ENCODE assay signal across 8 cellular contexts in genomic region chr19:10194500-10195198, GRCh38. TPM values are rescaled to one million over a fixed set of nuclear protein-coding genes. Genes with fewer than 3 reads are reported as not detected.
DNase-seq lines count a peak whose midpoint lies in the region; ATAC-seq and TF ChIP-seq lines count a peak whose summit lies in the region.

TSS of gene DNMT1 (minus strand) at chr19:10194953. CDS start at chr19:10194899, 54 bp downstream.

- POLR2A ChIA-PET in A673 (lab: Charles Lee; ENCODE audit: low non-redundant PET): interaction anchor here (0.5 kb wide), 1 partner anchor 347 kb away, joined by 3 read pairs; no protein-coding TSS in a partner anchor

- peak within 1 kb of the TSS; percentile 95 for H3K4me3 ChIP-seq in A673 (ENCODE audit: low read depth, low read length, poor library complexity, severe bottlenecking)
- H3K4me3 ChIP-seq in WERI-Rb-1 (ENCODE audit: low read depth, low read length): peak within 1 kb of the TSS; percentile 91
- H3K4me3 ChIP-seq in breast epithelium: peak within 1 kb of the TSS; percentile 75 to 88 (median 84)
- peak within 1 kb of the TSS; percentile 89 for H3K4me3 ChIP-seq in iPS-20b (ENCODE audit: low read length)
- H3K4me3 ChIP-seq in skin epidermis: peak within 1 kb of the TSS; percentile 68 to 85 (median 78)

- H3K36me3 ChIP-seq in A673 (ENCODE audit: insufficient read depth, low read length, poor library complexity, severe bottlenecking) (peaks cover 28% of the 10 kb centered on the region), WERI-Rb-1 (peaks cover 37% of the 10 kb centered on the region), breast epithelium (no peaks in the 10 kb centered on the region), iPS-20b (ENCODE audit: insufficient read depth, low read depth, low read length) (peaks cover 22% of the 10 kb centered on the region)

- H3K27me3 ChIP-seq in A673 (replicated peaks; ENCODE audit: insufficient read depth, low read depth, low read length, poor library complexity) (no peaks in the 10 kb centered on the region), WERI-Rb-1 (ENCODE audit: insufficient read depth, low read depth, severe bottlenecking) (no peaks in the 10 kb centered on the region), breast epithelium (no peaks in the 10 kb centered on the region), iPS-20b (ENCODE audit: insufficient read depth, low read length) (no peaks in the 10 kb centered on the region)

- no TSS peak for BruUV-seq in A673 (replicated peaks; lab: Mats Ljungman, UMichigan)

- CTCF ChIA-PET in A673 (lab: Charles Lee): interaction anchor here (0.6 to 1.2 kb wide), 2 partner anchors 56 to 381 kb away, joined by 3 read pairs; no protein-coding TSS in a partner anchor

- ATAC-seq in GM18867 (IDR thresholded peaks at IDR 0.05; ENCODE audit: unreplicated experiment) (peak; percentile 83), HG03108 (IDR thresholded peaks at IDR 0.05; ENCODE audit: unreplicated experiment) (peak; percentile 85)

- H3K9ac ChIP-seq in iPS-20b (ENCODE audit: low read depth, low read length): peak within 1 kb of the TSS; percentile 87

- no peak for TF ChIP-seq CTCF in A673 (conservative IDR thresholded peaks at IDR 0.05; ENCODE audit: low read depth, low read length)
- TF ChIP-seq CTCF in WERI-Rb-1 (IDR thresholded peaks at IDR 0.05; ENCODE audit: low read depth, low read length): no peak
- TF ChIP-seq CTCF in breast epithelium (IDR thresholded peaks at IDR 0.05): no peak

- intact Hi-C loops in A673 (cut with micrococcal nuclease; ENCODE audit: unreplicated experiment) (no loop called here), breast epithelium (cut with DNase I; ENCODE audit: low total_unique reads) (no loop called here)

- DNase-seq in A673 (ENCODE audit: low spot score) (peak; percentile 98), NCI-H2227 (lab: John Stamatoyannopoulos, UW; ENCODE audit: unreplicated experiment) (peak; percentile 94), WERI-Rb-1 (peak; percentile 98), breast epithelium (ENCODE audit: low spot score in 2 of 2) (peak; percentile 91 to 94)

- peaks cover 3% of the 10 kb centered on the region for H3K4me1 ChIP-seq in A673 (ENCODE audit: insufficient read depth, low read length, poor library complexity, severe bottlenecking)
- H3K4me1 ChIP-seq in breast epithelium: no peaks in the 10 kb centered on the region
- H3K4me1 ChIP-seq in iPS-20b (ENCODE audit: insufficient read depth, low read length): no peaks in the 10 kb centered on the region

- H3K27ac ChIP-seq in A673 (ENCODE audit: low read depth, low read length, poor library complexity, severe bottlenecking) (peak within 1 kb of the TSS; percentile 97), WERI-Rb-1 (peak within 1 kb of the TSS; percentile 99), breast epithelium (peak within 1 kb of the TSS; percentile 89 to 92), iPS-20b (ENCODE audit: low read length) (peak within 1 kb of the TSS; percentile 60), skin epidermis (peak within 1 kb of the TSS; percentile 41 to 93 (median 83))

- peak; percentile 27 for TF ChIP-seq POLR2A in breast epithelium (IDR thresholded peaks at IDR 0.05)

- H3K9me3 ChIP-seq in A673 (ENCODE audit: low read depth, low read length, poor library complexity, severe bottlenecking) (no peaks in the 10 kb centered on the region), WERI-Rb-1 (ENCODE audit: severe bottlenecking) (no peaks in the 10 kb centered on the region), breast epithelium (no peaks in the 10 kb centered on the region), iPS-20b (ENCODE audit: insufficient read depth, low read depth, low read length) (no peaks in the 10 kb centered on the region)

RNA-seq across cellular contexts. Expression of gene DNMT1, which starts in this region (rescaled TPM):
- total RNA-seq in A673 (2021) (371 and 383 TPM in 2 replicates), breast epithelium (10 to 100 TPM; 30.6 to 55.1 (median 55.0) TPM)

Comparison
In these comparisons a context has a peak if more than half of its experiments do, and no peak if none do; other contexts are left out.
1. Peak in every context shown above with its lines: DNase-seq, ATAC-seq, H3K4me3 ChIP-seq and H3K27ac ChIP-seq.